21 cellular contexts compared by ENCODE assay signal in genomic region chr13:113895436-113895835, GRCh38. TPM values are rescaled to one million over a fixed set of nuclear protein-coding genes. Genes with fewer than 3 reads are reported as not detected.
A peak's percentile ranks its signal among the peaks of the same experiment; 100 is the strongest.
DNase-seq lines count a peak whose midpoint lies in the region; ATAC-seq, FAIRE-seq and TF ChIP-seq lines count a peak whose summit lies in the region.
"Had no signal": no experiment of that assay in that cellular context is flagged by ENCODE, and none has a peak within 500 bp of the region (broad histone marks: within the 10 kb centered on the region; RNA-seq: fewer than 3 reads in every experiment).

No MANE protein-coding gene starts in this region.

- H3K27ac Mint-ChIP-seq in astrocyte (ENCODE audit: unreplicated experiment): peak overlapping the region; percentile 85
- no peak overlapping the region for H3K27ac Mint-ChIP-seq in stimulated activated naive CD8-positive, alpha-beta T cell treated with anti-CD3 and anti-CD28 coated beads, Interleukin-15, amount 100 ng/mL, for 72 hours
- H3K27ac Mint-ChIP-seq: CD8-positive, alpha-beta T cell had no signal

- H3K9me3 ChIP-seq in SK-N-SH (peaks cover 16% of the 10 kb centered on the region; the same call in 1 of the 2 replicates), astrocyte (ENCODE audit: insufficient read depth, low read depth, low read length) (no peaks in the 10 kb centered on the region), keratinocyte (ENCODE audit: control insufficient read depth, low read depth, low read length) (no peaks in the 10 kb centered on the region)

- TF ChIP-seq CTCF in SK-N-SH (IDR thresholded peaks at IDR 0.05) (no peak), astrocyte (IDR thresholded peaks at IDR 0.05; ENCODE audit: insufficient read depth, low read depth, low read length) (no peak), keratinocyte (optimal IDR thresholded peaks at IDR 0.05 in 1 of 3, IDR thresholded peaks at IDR 0.05 in 1 of 3, conservative IDR thresholded peaks at IDR 0.05 in 1 of 3; ENCODE audit: extremely low read depth in 1 of 3, insufficient read depth in 2 of 3, low read length in 3 of 3) (no peak)

- H3K27me3 Mint-ChIP-seq in astrocyte (ENCODE audit: low read depth, unreplicated experiment): no peaks in the 10 kb centered on the region
- peaks cover 37% of the 10 kb centered on the region for H3K27me3 Mint-ChIP-seq in stimulated activated naive CD8-positive, alpha-beta T cell treated with anti-CD3 and anti-CD28 coated beads, Interleukin-15, amount 100 ng/mL, for 72 hours

- peaks cover 3% of the 10 kb centered on the region for H3K9me3 Mint-ChIP-seq in astrocyte (ENCODE audit: unreplicated experiment)
- no peaks in the 10 kb centered on the region for H3K9me3 Mint-ChIP-seq in stimulated activated naive CD8-positive, alpha-beta T cell treated with anti-CD3 and anti-CD28 coated beads, Interleukin-15, amount 100 ng/mL, for 72 hours
- H3K9me3 Mint-ChIP-seq: CD8-positive, alpha-beta T cell had no signal

- FAIRE-seq in astrocyte (lab: Jason Lieb, UNC) (peak; percentile 37), keratinocyte (lab: Jason Lieb, UNC) (peak; percentile 52), urothelium cell line (lab: Jason Lieb, UNC) (peak; percentile 56)
- FAIRE-seq: GM12891, H1, K562 had no signal

- peaks cover 7% of the 10 kb centered on the region for H3K36me3 Mint-ChIP-seq in astrocyte (ENCODE audit: low read depth, unreplicated experiment)
- H3K36me3 Mint-ChIP-seq: CD8-positive, alpha-beta T cell had no signal

- peak overlapping the region; percentile 52; the same call in 1 of the 2 replicates for H2AFZ ChIP-seq in SK-N-SH (ENCODE audit: low read depth)
- H2AFZ ChIP-seq in astrocyte (ENCODE audit: low read depth, low read length): no peak overlapping the region
- H2AFZ ChIP-seq in keratinocyte (ENCODE audit: control insufficient read depth, low read length): peak overlapping the region; percentile 36

- no peaks in the 10 kb centered on the region for H3K36me3 ChIP-seq in SK-N-SH (replicated peaks in 1 of 2; ENCODE audit: control insufficient read depth in 1 of 2, insufficient read depth in 2 of 2, low read length in 1 of 2)
- no peaks in the 10 kb centered on the region for H3K36me3 ChIP-seq in astrocyte (ENCODE audit: insufficient read depth, low read length)
- H3K36me3 ChIP-seq in keratinocyte (ENCODE audit: control insufficient read depth in 2 of 2, extremely low read depth in 1 of 2, insufficient read depth in 2 of 2, low read length in 2 of 2): no peaks in the 10 kb centered on the region

- H4K20me1 ChIP-seq in SK-N-SH (ENCODE audit: insufficient read depth) (no peaks in the 10 kb centered on the region), astrocyte (ENCODE audit: insufficient read depth, low read length) (no peaks in the 10 kb centered on the region), keratinocyte (ENCODE audit: control insufficient read depth, extremely low read depth, insufficient read depth, low read length) (no peaks in the 10 kb centered on the region)

- POLR2A ChIA-PET in SK-N-SH (lab: Yijun Ruan, JAX): no interaction called here

- no peaks in the 10 kb centered on the region for H3K79me2 ChIP-seq in SK-N-SH (ENCODE audit: insufficient read depth)
- no peaks in the 10 kb centered on the region for H3K79me2 ChIP-seq in astrocyte (ENCODE audit: insufficient read depth, low read length)
- no peaks in the 10 kb centered on the region for H3K79me2 ChIP-seq in keratinocyte (ENCODE audit: control insufficient read depth, insufficient read depth, low read length)

- no peaks in the 10 kb centered on the region for H3K9me2 ChIP-seq in SK-N-SH

- CTCF ChIA-PET in SK-N-SH (lab: Yijun Ruan, JAX): no interaction called here

- dilution Hi-C loops in keratinocyte (cut with MboI; ENCODE audit: extremely low pct_ligation_motif_present, low sequenced_read_pairs): no loop called here

- H3K4me3 ChIP-seq in SK-N-SH (ENCODE audit: low read depth in 2 of 2, low read length in 1 of 2) (no peak overlapping the region), astrocyte (ENCODE audit: insufficient read depth, low read depth, low read length) (no peak overlapping the region), keratinocyte (ENCODE audit: control insufficient read depth in 2 of 3, extremely low read depth in 1 of 3, insufficient read depth in 2 of 3, low read depth in 1 of 3, low read length in 3 of 3) (no peak overlapping the region)
- H3K4me3 ChIP-seq: K562 had no signal

- 81% methylated on average over 1 of the region's 1 CpG for WGBS in SK-N-SH (ENCODE audit: low lambda C conversion rate)

- no peak for TF ChIP-seq EP300 in SK-N-SH (IDR thresholded peaks at IDR 0.05; ENCODE audit: borderline replicate concordance in 1 of 2, low read depth in 1 of 2, low read length in 1 of 2)

- peaks cover 20% of the 10 kb centered on the region for H3F3A ChIP-seq in SK-N-SH (replicated peaks; ENCODE audit: insufficient read depth)

- H3K4me2 ChIP-seq in SK-N-SH (no peak overlapping the region), astrocyte (ENCODE audit: low read length) (no peak overlapping the region), keratinocyte (ENCODE audit: control insufficient read depth, extremely low read depth, insufficient read depth, low read depth, low read length) (no peak overlapping the region)

- H3K4me1 ChIP-seq in SK-N-SH (ENCODE audit: control insufficient read depth in 1 of 2, insufficient read depth in 2 of 2, low read depth in 1 of 2, low read length in 1 of 2): peaks cover 0 to 22% of the 10 kb centered on the region in 2 experiments; a peak in 1 of 4 replicates
- H3K4me1 ChIP-seq in astrocyte (ENCODE audit: insufficient read depth, low read length): peaks cover 24% of the 10 kb centered on the region
- H3K4me1 ChIP-seq in keratinocyte (ENCODE audit: control insufficient read depth, extremely low read depth, insufficient read depth, low read length): peaks cover 28% of the 10 kb centered on the region

- H3K9me1 ChIP-seq in keratinocyte (ENCODE audit: control insufficient read depth, extremely low read depth, insufficient read depth, low read length): no peaks in the 10 kb centered on the region

- H3K27ac ChIP-seq in SK-N-SH (ENCODE audit: low read depth in 2 of 2, low read length in 1 of 2) (peak overlapping the region in 1 of 2 experiments; percentile 93; a peak in 2 of 4 replicates), astrocyte (ENCODE audit: low read depth, low read length) (peak overlapping the region; percentile 93), keratinocyte (ENCODE audit: control insufficient read depth, insufficient read depth, low read length) (no peak overlapping the region)
- H3K27ac ChIP-seq: 22Rv1 had no signal

- ATAC-seq in SK-N-SH treated with all-trans-retinoic acid at 6 μM for 48 hours (no peak), GM21737 (IDR thresholded peaks at IDR 0.05; ENCODE audit: unreplicated experiment) (no peak)
- no peak for ATAC-seq in stimulated activated naive CD8-positive, alpha-beta T cell treated with anti-CD3 and anti-CD28 coated beads, Interleukin-15, amount 100 ng/mL, for 72 hours
- ATAC-seq: CD8-positive, alpha-beta T cell; K562 had no signal

- DNase-seq in SK-N-SH: no peak
- DNase-seq in astrocyte (ENCODE audit: low read depth): no peak
- no peak for DNase-seq in keratinocyte (ENCODE audit: low read depth, low spot score)
- no peak for DNase-seq in urothelium cell line (ENCODE audit: low spot score)
- no peak for DNase-seq in stimulated activated naive CD8-positive, alpha-beta T cell treated with anti-CD3 and anti-CD28 coated beads, Interleukin-15, amount 100 ng/mL, for 72 hours
- no peak for DNase-seq in DMS53 (lab: John Stamatoyannopoulos, UW)
- DNase-seq: C1 segment of cervical spinal cord; CD8-positive, alpha-beta T cell; NCI-H1048; NCI-H1417 treated with DMSO at 0.1 percent for 48 hours; NCI-H187; NCI-H446; NCI-H526; OCI-M1; Right ventricle myocardium superior had no signal

- peaks cover 30% of the 10 kb centered on the region for H3K4me1 Mint-ChIP-seq in astrocyte (ENCODE audit: low read depth, unreplicated experiment)
- H3K4me1 Mint-ChIP-seq in stimulated activated naive CD8-positive, alpha-beta T cell treated with anti-CD3 and anti-CD28 coated beads, Interleukin-15, amount 100 ng/mL, for 72 hours: no peaks in the 10 kb centered on the region

- no peak overlapping the region for H3K9ac ChIP-seq in SK-N-SH
- no peak overlapping the region for H3K9ac ChIP-seq in astrocyte (ENCODE audit: low read length)
- no peak overlapping the region for H3K9ac ChIP-seq in keratinocyte (ENCODE audit: control insufficient read depth, extremely low read depth, insufficient read depth, low read length)

- H3K4me3 Mint-ChIP-seq in astrocyte (ENCODE audit: unreplicated experiment): no peak overlapping the region
- no peak overlapping the region for H3K4me3 Mint-ChIP-seq in stimulated activated naive CD8-positive, alpha-beta T cell treated with anti-CD3 and anti-CD28 coated beads, Interleukin-15, amount 100 ng/mL, for 72 hours
- H3K4me3 Mint-ChIP-seq: CD8-positive, alpha-beta T cell had no signal

- H3K27me3 ChIP-seq in SK-N-SH (ENCODE audit: insufficient read depth) (no peaks in the 10 kb centered on the region), astrocyte (ENCODE audit: insufficient read depth, low read length) (no peaks in the 10 kb centered on the region), keratinocyte (ENCODE audit: control insufficient read depth, extremely low read depth, insufficient read depth, low read length) (no peaks in the 10 kb centered on the region)

- no peak for TF ChIP-seq RAD21 in SK-N-SH (IDR thresholded peaks at IDR 0.05; ENCODE audit: low read length)

TF ChIP-seq in SK-N-SH, 30 proteins besides CTCF, POLR2A, EP300 and RAD21 (continues in another document):
- TF ChIP-seq GATA2 (CRISPR knock-in tag; IDR thresholded peaks at IDR 0.05) (no peak), NFIC (IDR thresholded peaks at IDR 0.05; ENCODE audit: borderline replicate concordance) (no peak), FOSL2 (IDR thresholded peaks at IDR 0.05; ENCODE audit: borderline replicate concordance, low read depth) (no peak), MEF2A (IDR thresholded peaks at IDR 0.05; ENCODE audit: borderline replicate concordance, low read depth) (no peak)

TF ChIP-seq in SK-N-SH treated with all-trans-retinoic acid at 6 μM for 48 hours, 23 proteins besides CTCF, POLR2A, EP300 and RAD21 (continues in another document):
- no peak for TF ChIP-seq ZNF8 (CRISPR knock-in tag; IDR thresholded peaks at IDR 0.05)

RNA-seq across cellular contexts. Expression of gene GAS6, which starts 31.6 kb away (rescaled TPM):
- 380 and 406 TPM in 2 replicates for polyA plus RNA-seq in SK-N-SH (2012; rRNA removed)
- polyA plus RNA-seq in SK-N-SH (2012; cell fraction: cytosol; rRNA removed): 236 and 359 TPM in 2 replicates
- 463 and 469 TPM in 2 replicates for polyA plus RNA-seq in SK-N-SH (2012; cell fraction: nucleus; rRNA removed)
- 252 and 287 TPM in 2 replicates for total RNA-seq in astrocyte
- 163 to 267 TPM (median 166 TPM) in 3 replicates for polyA plus RNA-seq in keratinocyte
- polyA plus RNA-seq in keratinocyte (2011; ENCODE audit: low read depth): 97.3 TPM
- polyA plus RNA-seq in keratinocyte (2011; cell fraction: cytosol; rRNA removed): 121 and 265 TPM in 2 replicates
- polyA plus RNA-seq in keratinocyte (2011; cell fraction: nucleus; rRNA removed): 353 and 513 TPM in 2 replicates
- polyA plus RNA-seq in keratinocyte (2012; ENCODE audit: low replicate concordance): 57.5 and 273 TPM in 2 replicates
- polyA minus RNA-seq in keratinocyte: 77.0 to 179 TPM (median 83.9 TPM) in 3 replicates
- 246 TPM for polyA minus RNA-seq in keratinocyte (2011; cell fraction: cytosol; rRNA and poly(A)+ RNA removed)
- 176 and 206 TPM in 2 replicates for polyA minus RNA-seq in keratinocyte (2011; cell fraction: nucleus; rRNA and poly(A)+ RNA removed)
